19 cellular contexts compared by ENCODE assay signal in the genomic region with DNA sequence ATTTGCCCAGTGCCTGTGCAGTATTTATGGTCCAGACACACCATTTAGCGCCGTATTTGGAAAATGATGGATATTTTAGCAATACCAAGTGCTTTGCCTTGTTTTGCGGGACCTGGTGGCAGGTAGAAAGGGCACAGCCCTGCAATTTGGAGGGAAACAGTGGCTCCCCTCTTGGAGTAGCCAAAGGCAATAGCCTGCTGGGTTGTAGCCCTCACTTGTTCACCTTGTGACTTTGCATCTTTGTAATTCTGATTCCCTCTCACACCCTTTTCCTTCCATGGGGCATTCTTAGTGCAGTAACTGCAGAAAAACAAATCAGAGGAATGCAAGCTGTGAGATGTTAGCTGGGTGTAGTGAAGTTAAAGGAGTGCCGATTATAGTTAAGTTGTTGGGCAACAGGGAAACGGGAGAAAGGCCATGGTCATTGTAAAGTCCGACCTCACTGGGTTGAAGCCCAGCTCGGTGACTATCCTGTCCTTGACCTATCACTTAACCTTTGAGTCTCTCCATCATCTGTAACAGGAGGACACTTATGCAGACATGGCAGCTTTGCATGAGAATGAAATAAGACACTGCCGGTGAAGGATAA.
"Had no signal": no experiment of that assay in that cellular context is flagged by ENCODE, and none has a peak within 500 bp of the region (broad histone marks: within the 10 kb centered on the region; RNA-seq: fewer than 3 reads in every experiment).

No MANE protein-coding gene starts in this region.

- DNase-seq: effector CD4-positive, alpha-beta T cell; heart left ventricle; hippocampal formation; left colon; mammary epithelial cell; mucosa of descending colon; naive thymus-derived CD8-positive, alpha-beta T cell; psoas muscle; retina; right lobe of liver; stimulated activated CD4-positive, alpha-beta T cell treated with anti-CD3 and anti-CD28 coated beads, Interleukin-4, amount 100 ng/mL, for 1 hour; stimulated activated naive CD8-positive, alpha-beta T cell treated with anti-CD3 and anti-CD28 coated beads, Interleukin-15, amount 100 ng/mL, for 72 hours; testis; upper lobe of right lung had no signal

- H3K27ac Mint-ChIP-seq: stimulated activated memory B cell treated with anti-CD40 and anti-IgM and Interleukin-4, amounts not matched to agents 10 μg/mL and 1 μg/mL and 100 μg/mL, for 72 hours; stimulated activated naive CD8-positive, alpha-beta T cell treated with anti-CD3 and anti-CD28 coated beads, Interleukin-15, amount 100 ng/mL, for 72 hours had no signal

- H3K4me3 ChIP-seq: coronary artery, heart left ventricle, mucosa of descending colon, psoas muscle, right lobe of liver, testis, tibial nerve, upper lobe of right lung, vagina had no signal

- H3K4me1 ChIP-seq: heart left ventricle, psoas muscle, right lobe of liver, testis, tibial nerve, upper lobe of right lung, vagina had no signal

- H3K4me1 Mint-ChIP-seq: stimulated activated memory B cell treated with anti-CD40 and anti-IgM and Interleukin-4, amounts not matched to agents 10 μg/mL and 1 μg/mL and 100 μg/mL, for 72 hours; stimulated activated naive CD8-positive, alpha-beta T cell treated with anti-CD3 and anti-CD28 coated beads, Interleukin-15, amount 100 ng/mL, for 72 hours had no signal

- H3K9me3 ChIP-seq: heart left ventricle, mucosa of descending colon, neutrophil, psoas muscle, right lobe of liver, testis, tibial nerve, upper lobe of right lung, vagina had no signal

- H3K27ac ChIP-seq: coronary artery, heart left ventricle, neutrophil, psoas muscle, right lobe of liver, testis, tibial nerve, upper lobe of right lung, vagina had no signal

- ATAC-seq: heart left ventricle; left colon; mucosa of descending colon; naive thymus-derived CD8-positive, alpha-beta T cell; psoas muscle; right lobe of liver; stimulated activated memory B cell treated with anti-CD40 and anti-IgM and Interleukin-4, amounts not matched to agents 10 μg/mL and 1 μg/mL and 100 μg/mL, for 72 hours; stimulated activated naive CD8-positive, alpha-beta T cell treated with anti-CD3 and anti-CD28 coated beads, Interleukin-15, amount 100 ng/mL, for 72 hours; upper lobe of right lung had no signal

- H3K9me3 Mint-ChIP-seq: naive thymus-derived CD8-positive, alpha-beta T cell; stimulated activated memory B cell treated with anti-CD40 and anti-IgM and Interleukin-4, amounts not matched to agents 10 μg/mL and 1 μg/mL and 100 μg/mL, for 72 hours; stimulated activated naive CD8-positive, alpha-beta T cell treated with anti-CD3 and anti-CD28 coated beads, Interleukin-15, amount 100 ng/mL, for 72 hours had no signal

- H3K4me3 Mint-ChIP-seq: naive thymus-derived CD8-positive, alpha-beta T cell; stimulated activated memory B cell treated with anti-CD40 and anti-IgM and Interleukin-4, amounts not matched to agents 10 μg/mL and 1 μg/mL and 100 μg/mL, for 72 hours; stimulated activated naive CD8-positive, alpha-beta T cell treated with anti-CD3 and anti-CD28 coated beads, Interleukin-15, amount 100 ng/mL, for 72 hours had no signal

- H3K27me3 ChIP-seq: neutrophil, right lobe of liver, testis, tibial nerve, vagina had no signal

- H3K36me3 ChIP-seq: heart left ventricle, neutrophil, right lobe of liver, tibial nerve, upper lobe of right lung, vagina had no signal

- H3K36me3 Mint-ChIP-seq: stimulated activated memory B cell treated with anti-CD40 and anti-IgM and Interleukin-4, amounts not matched to agents 10 μg/mL and 1 μg/mL and 100 μg/mL, for 72 hours had no signal
